ENCODE assay signal across 11 cellular contexts in the genomic region with DNA sequence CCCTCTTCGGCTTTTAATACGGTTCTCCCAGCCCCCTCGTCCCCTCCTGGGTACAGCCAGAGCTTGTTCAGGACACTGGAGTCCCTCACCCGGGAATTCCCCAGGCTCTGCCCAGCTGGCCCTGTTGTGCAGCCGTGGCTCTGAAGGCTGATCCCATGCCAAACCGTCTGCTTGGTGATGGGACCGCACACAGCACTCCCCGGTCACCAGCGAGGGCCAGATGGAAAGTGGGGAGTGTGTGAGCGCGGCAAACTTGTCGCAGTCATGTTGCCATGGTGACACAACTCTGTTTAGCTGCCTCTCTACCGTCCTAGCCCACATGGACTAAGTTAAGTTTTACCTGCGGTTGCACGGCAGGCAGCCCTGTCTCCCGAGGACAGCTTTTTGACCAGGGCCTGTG.
DNase-seq lines count a peak whose midpoint lies in the region; ATAC-seq, FAIRE-seq and TF ChIP-seq lines count a peak whose summit lies in the region.
"Had no signal": no experiment of that assay in that cellular context is flagged by ENCODE, and none has a peak within 500 bp of the region (broad histone marks: within the 10 kb centered on the region; RNA-seq: fewer than 3 reads in every experiment).

No MANE protein-coding gene starts in this region.

- H3K36me3 ChIP-seq in left lung (peaks cover 0 to 16% of the 10 kb centered on the region in 2 donors), PC-9 (ENCODE audit: low read depth) (no peaks in the 10 kb centered on the region)

- TF ChIP-seq POLR2A in A549 (IDR thresholded peaks at IDR 0.05; ENCODE audit: low read length): no peak

- no peaks in the 10 kb centered on the region; the same call in 1 of the 2 replicates for H4K20me1 ChIP-seq in PC-9 (ENCODE audit: insufficient read depth)

- no peak overlapping the region for H3K4me3 ChIP-seq in A549
- H3K4me3 ChIP-seq in left lung: no peak overlapping the region
- H3K4me3 ChIP-seq in PC-9: no peak overlapping the region

- H3K27ac ChIP-seq in A549: 0 out of 6 replicates have a peak overlapping the region, but pooled peaks of 1 of the 2 experiments have one; percentile 23
- H3K27ac ChIP-seq in left lung: no peak overlapping the region
- H3K27ac ChIP-seq in PC-9: no peak overlapping the region

- 88% methylated on average over 14 of the region's 16 CpGs for WGBS in A549 (ENCODE audit: missing lambda C conversion rate)

- TF ChIP-seq RAD21 in A549 (conservative IDR thresholded peaks at IDR 0.05 in 1 of 2, IDR thresholded peaks at IDR 0.05 in 1 of 2): no peak

- H3K4me1 ChIP-seq in A549 (peaks cover 5% of the 10 kb centered on the region; the same call in 1 of the 3 replicates), left lung (no peaks in the 10 kb centered on the region), PC-9 (replicated peaks; ENCODE audit: insufficient read depth) (no peaks in the 10 kb centered on the region)

- H3K27me3 ChIP-seq in left lung (peaks cover 0 to 16% of the 10 kb centered on the region in 2 donors), PC-9 (ENCODE audit: insufficient read depth, low read depth) (no peaks in the 10 kb centered on the region)

- H3K9me2 ChIP-seq in PC-9 (ENCODE audit: insufficient read depth): no peaks in the 10 kb centered on the region

- no peak for DNase-seq in A549 (ENCODE audit: low read depth in 1 of 2, low spot score in 1 of 2)
- peak; percentile 79 for DNase-seq in NCI-H1105 (lab: John Stamatoyannopoulos, UW)
- DNase-seq in cerebellar cortex (ENCODE audit: low spot score): peak; percentile 67
- DNase-seq in left lung: peak in 1 of 2 donors; percentile 40
- DNase-seq in PC-9: no peak
- no peak for DNase-seq in OCI-M2 (lab: John Stamatoyannopoulos, UW; ENCODE audit: unreplicated experiment)
- DNase-seq in GM19240 (ENCODE audit: insufficient read length, low spot score): no peak
- DNase-seq: ACHN; activated T-cell treated with anti-CD3 and anti-CD28 coated beads, Interleukin-2, amount 50 U/mL, for 4 hours; NCI-H1436 had no signal

- H3K9me3 ChIP-seq in A549 (no peaks in the 10 kb centered on the region), left lung (no peaks in the 10 kb centered on the region), PC-9 (ENCODE audit: insufficient read depth, low read depth) (peaks cover 3% of the 10 kb centered on the region; the same call in 1 of the 2 replicates)

- H3K79me2 ChIP-seq in PC-9 (ENCODE audit: low read depth): no peaks in the 10 kb centered on the region

- TF ChIP-seq CTCF in A549 (IDR thresholded peaks at IDR 0.05) (no peak), left lung (IDR thresholded peaks at IDR 0.05) (no peak), PC-9 (conservative IDR thresholded peaks at IDR 0.05) (no peak)

- no peak for FAIRE-seq in A549 (lab: Jason Lieb, UNC)

- no peak overlapping the region for H3K4me2 ChIP-seq in A549
- no peak overlapping the region for H3K4me2 ChIP-seq in PC-9

- ATAC-seq in A549 (peak; percentile 5 to 18; a peak in 3 of 6 replicates), left lung (peak; percentile 60), HG02571 (IDR thresholded peaks at IDR 0.05; ENCODE audit: unreplicated experiment) (no peak)
- ATAC-seq: activated T-cell treated with anti-CD3 and anti-CD28 coated beads, Interleukin-2, amount 50 U/mL, for 4 hours had no signal

- intact Hi-C loops in left lung (cut with DNase I): no loop called here
- intact Hi-C loops in PC-9 (cut with micrococcal nuclease; ENCODE audit: unreplicated experiment): no loop called here

- no peak for TF ChIP-seq EP300 in A549 (IDR thresholded peaks at IDR 0.05)

- H2AFZ ChIP-seq in PC-9: no peak overlapping the region

- no peaks in the 10 kb centered on the region for H3F3A ChIP-seq in PC-9 (ENCODE audit: insufficient read depth, low read depth)

- CTCF ChIA-PET in A549 (lab: Yijun Ruan, JAX): interaction anchor here (1.6 to 2.3 kb wide), 3 partner anchors 12 to 55 kb away, joined by 3 to 15 read pairs (median 5); no protein-coding TSS in a partner anchor
- CTCF ChIA-PET in PC-9 (lab: Charles Lee): no interaction called here

- no TSS peak for BruUV-seq in PC-9 (replicated peaks; lab: Mats Ljungman, UMichigan)

- POLR2A ChIA-PET in A549 (lab: Yijun Ruan, JAX): no interaction called here
- POLR2A ChIA-PET in PC-9 (lab: Charles Lee; ENCODE audit: unreplicated experiment): no interaction called here

TF ChIP-seq in A549, 52 proteins besides CTCF, POLR2A, EP300 and RAD21:
- TF ChIP-seq, protein P1, sequence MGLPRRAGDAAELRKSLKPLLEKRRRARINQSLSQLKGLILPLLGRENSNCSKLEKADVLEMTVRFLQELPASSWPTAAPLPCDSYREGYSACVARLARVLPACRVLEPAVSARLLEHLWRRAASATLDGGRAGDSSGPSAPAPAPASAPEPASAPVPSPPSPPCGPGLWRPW (IDR thresholded peaks at IDR 0.05): no peak
- TF ChIP-seq HOXB5 (CRISPR knock-in tag; IDR thresholded peaks at IDR 0.05) (no peak), JUNB (IDR thresholded peaks at IDR 0.05) (no peak), CBX8 (IDR thresholded peaks at IDR 0.05) (no peak), RNF2 (IDR thresholded peaks at IDR 0.05; ENCODE audit: borderline replicate concordance, low read depth) (no peak)

Comparison
In these comparisons a context has a peak if more than half of its experiments do, and no peak if none do; other contexts are left out.
1. DNase-seq: peak in NCI-H1105 (single experiment) and cerebellar cortex (single experiment); none in A549 (0 of 2), PC-9 (0 of 2), OCI-M2 (single experiment) and GM19240 (single experiment).